Comparison of ENCODE assay signal across 15 cellular contexts in the genomic region with DNA sequence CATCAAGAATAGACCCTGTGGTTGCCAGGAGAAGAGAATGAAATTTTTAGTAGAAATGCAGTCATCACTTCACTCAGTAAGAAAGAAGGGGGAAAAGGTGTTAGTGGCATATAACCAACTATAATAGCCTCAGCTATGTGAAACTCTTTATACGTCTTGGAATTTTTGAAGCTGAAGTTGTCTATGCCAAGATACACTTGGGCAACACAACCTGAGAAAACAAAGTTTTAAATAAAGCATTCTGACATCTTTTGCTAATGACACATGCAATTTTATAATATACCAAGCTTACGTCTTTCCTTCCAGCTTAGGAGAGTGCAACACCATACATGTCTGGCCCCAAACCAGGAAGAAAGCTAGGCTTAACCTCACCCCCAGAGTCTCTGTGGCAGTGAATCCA.
"Had no signal": no experiment of that assay in that cellular context is flagged by ENCODE, and none has a peak within 500 bp of the region (broad histone marks: within the 10 kb centered on the region; RNA-seq: fewer than 3 reads in every experiment).

No MANE protein-coding gene starts in this region.

- ATAC-seq: activated T-helper 17 cell treated with anti-CD3 and anti-CD28 coated beads, Interleukin-2, amount 50 U/mL, for 72 hours; left colon; natural killer cell; SK-N-SH treated with all-trans-retinoic acid at 6 μM for 48 hours had no signal

- H3K9me3 ChIP-seq: gastroesophageal sphincter, spleen, suprapubic skin, upper lobe of right lung had no signal

- H3K27ac ChIP-seq: spleen, upper lobe of right lung had no signal

- H3K4me1 ChIP-seq: spleen had no signal

- H3K36me3 ChIP-seq: gastroesophageal sphincter, spleen, suprapubic skin, upper lobe of right lung had no signal

- H3K4me3 ChIP-seq: gastroesophageal sphincter, spleen, suprapubic skin, upper lobe of right lung had no signal

- H3K27me3 ChIP-seq: gastroesophageal sphincter, spleen, suprapubic skin, upper lobe of right lung had no signal

- DNase-seq: activated CD4-positive, alpha-beta T cell treated with anti-CD3 and anti-CD28 coated beads, Interleukin-2, amount 50 U/mL, for 4 hours; activated CD4-positive, CD25-positive, alpha-beta regulatory T cell treated with anti-CD3 and anti-CD28 coated beads, Interleukin-2, amount 50 U/mL, for 72 hours; activated naive CD4-positive, alpha-beta T cell treated with Interleukin-2 at 50 U/mL for 16 hours; effector CD8-positive, alpha-beta T cell; left colon; mammary epithelial cell; natural killer cell; posterior cingulate gyrus; retina; spleen; upper lobe of right lung had no signal
